In genomic region chr5:96432245-96433065, GRCh38 we compare ENCODE assay signal across 8 cellular contexts.
A peak's percentile ranks its signal among the peaks of the same experiment; 100 is the strongest.
DNase-seq lines count a peak whose midpoint lies in the region; ATAC-seq and TF ChIP-seq lines count a peak whose summit lies in the region.

No MANE protein-coding gene starts in this region.

- peaks cover 3% of the 10 kb centered on the region for H3K36me3 Mint-ChIP-seq in activated naive CD8-positive, alpha-beta T cell treated with anti-CD3 and anti-CD28 coated beads, Interleukin-2, amount 50 U/mL, for 24 hours (ENCODE audit: low read depth)

- H3K4me3 Mint-ChIP-seq in activated naive CD8-positive, alpha-beta T cell treated with anti-CD3 and anti-CD28 coated beads, Interleukin-2, amount 50 U/mL, for 24 hours, result no peak overlapping the region

- H3K79me2 ChIP-seq in parathyroid adenoma, result no peaks in the 10 kb centered on the region

- peaks cover 15% of the 10 kb centered on the region for H3K4me1 Mint-ChIP-seq in activated naive CD8-positive, alpha-beta T cell treated with anti-CD3 and anti-CD28 coated beads, Interleukin-2, amount 50 U/mL, for 24 hours

- no peaks in the 10 kb centered on the region for H3K9me3 Mint-ChIP-seq in activated naive CD8-positive, alpha-beta T cell treated with anti-CD3 and anti-CD28 coated beads, Interleukin-2, amount 50 U/mL, for 24 hours

- H3K4me2 ChIP-seq in parathyroid adenoma (ENCODE audit: low read length), result peak overlapping the region; percentile 1

- TF ChIP-seq CTCF in GM10248 (IDR thresholded peaks at IDR 0.05; ENCODE audit: control extremely low read depth, extremely low read depth, low read depth, missing control alignments), result no peak
- TF ChIP-seq CTCF in coronary artery (IDR thresholded peaks at IDR 0.05), result no peak
- no peak for TF ChIP-seq CTCF in parathyroid adenoma (IDR thresholded peaks at IDR 0.05)

- no peak overlapping the region for H3K9ac ChIP-seq in parathyroid adenoma

- no peaks in the 10 kb centered on the region for H3K27me3 ChIP-seq in parathyroid adenoma (ENCODE audit: control insufficient read depth, insufficient read depth, low read length)

- H3K9me3 ChIP-seq in parathyroid adenoma (ENCODE audit: control insufficient read depth, low read length), result no peaks in the 10 kb centered on the region

- peak overlapping the region; percentile 56 for H2AFZ ChIP-seq in parathyroid adenoma

- POLR2A ChIA-PET in GM10248 (lab: Yijun Ruan, JAX), result no interaction called here

- peaks cover 70% of the 10 kb centered on the region for H3K27me3 Mint-ChIP-seq in activated naive CD8-positive, alpha-beta T cell treated with anti-CD3 and anti-CD28 coated beads, Interleukin-2, amount 50 U/mL, for 24 hours

- CTCF ChIA-PET in GM10248 (lab: Yijun Ruan, JAX), result no interaction called here

- H3K27ac ChIP-seq in coronary artery, result no peak overlapping the region
- no peak overlapping the region for H3K27ac ChIP-seq in parathyroid adenoma

- no peaks in the 10 kb centered on the region for H3K36me3 ChIP-seq in parathyroid adenoma (ENCODE audit: control insufficient read depth, insufficient read depth, low read length)

- peaks cover 7% of the 10 kb centered on the region for H3K4me1 ChIP-seq in parathyroid adenoma

- H3K27ac Mint-ChIP-seq in activated naive CD8-positive, alpha-beta T cell treated with anti-CD3 and anti-CD28 coated beads, Interleukin-2, amount 50 U/mL, for 24 hours, result no peak overlapping the region

- H3K4me3 ChIP-seq in coronary artery (peak overlapping the region; percentile 62), parathyroid adenoma (ENCODE audit: low read depth, low read length) (no peak overlapping the region)

- ATAC-seq in HG03135 (IDR thresholded peaks at IDR 0.05; ENCODE audit: unreplicated experiment) (no peak), HG03354 (IDR thresholded peaks at IDR 0.05; ENCODE audit: poor library complexity, severe bottlenecking, unreplicated experiment) (no peak)
- ATAC-seq in activated naive CD8-positive, alpha-beta T cell treated with anti-CD3 and anti-CD28 coated beads, Interleukin-2, amount 50 U/mL, for 24 hours, result no peak

- DNase-seq in GM10248 (ENCODE audit: extremely low spot score), result peak; percentile 28
- peak; percentile 26 for DNase-seq in NCI-H146 treated with DMSO at 0.1 percent for 48 hours (lab: John Stamatoyannopoulos, UW; ENCODE audit: unreplicated experiment)
- DNase-seq in coronary artery (ENCODE audit: low spot score), result no peak
- no peak for DNase-seq in activated naive CD8-positive, alpha-beta T cell treated with anti-CD3 and anti-CD28 coated beads, Interleukin-2, amount 50 U/mL, for 24 hours
- no peak for DNase-seq in NK-92 (lab: John Stamatoyannopoulos, UW; ENCODE audit: unreplicated experiment)

Comparison
In these comparisons a context has a peak if more than half of its experiments do, and no peak if none do; other contexts are left out.
1. DNase-seq: peak in GM10248 (single experiment) and NCI-H146 treated with DMSO at 0.1 percent for 48 hours (single experiment); none in coronary artery (single experiment), activated naive CD8-positive, alpha-beta T cell treated with anti-CD3 and anti-CD28 coated beads, Interleukin-2, amount 50 U/mL, for 24 hours (single experiment) and NK-92 (single experiment).